1 cellular context compared by ENCODE assay signal in the genomic region with DNA sequence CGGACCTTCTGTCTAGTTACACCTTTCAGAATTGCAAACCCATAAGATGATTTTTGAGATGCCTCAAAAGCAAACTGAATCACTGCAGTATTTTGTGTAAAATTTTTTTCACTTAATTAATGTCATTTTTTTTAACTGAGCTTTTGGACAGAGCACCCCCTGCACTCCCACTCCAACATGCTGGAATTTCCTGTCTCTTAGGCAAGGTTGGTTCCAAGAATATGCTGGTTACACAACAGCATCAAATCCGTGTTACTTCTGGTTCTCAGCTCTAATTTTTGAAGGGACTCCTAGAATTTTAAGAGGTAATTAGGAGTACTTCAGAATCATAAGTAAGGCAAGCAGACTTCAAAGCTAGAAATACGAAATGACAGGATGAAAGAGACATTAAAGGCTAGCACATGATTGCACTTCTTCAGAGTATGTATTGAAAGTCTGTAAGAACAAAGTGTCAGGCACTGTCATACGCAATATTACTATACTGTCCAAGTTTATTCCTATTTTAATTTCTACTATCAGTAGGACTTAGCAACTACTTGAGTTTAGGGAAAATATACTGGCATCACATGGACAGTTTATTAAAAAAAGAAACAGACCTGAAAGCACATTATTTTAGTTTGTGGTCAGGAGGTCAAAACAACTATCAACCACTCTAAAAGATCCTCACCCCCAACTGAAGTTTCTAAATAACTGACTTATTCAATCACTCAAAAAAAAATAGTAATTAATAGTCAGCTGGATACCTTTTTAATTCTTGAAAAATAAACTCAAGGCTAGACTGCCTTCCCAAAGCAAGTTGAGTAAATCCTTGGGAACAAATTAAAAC.
TF ChIP-seq lines count a peak whose summit lies in the region.

No MANE protein-coding gene starts in this region.

TF ChIP-seq in GM12878, 131 proteins besides CTCF, POLR2A, EP300 and RAD21:
- TF ChIP-seq BCL11A (IDR thresholded peaks at IDR 0.05; ENCODE audit: low read depth, low read length) (no peak), POLR2AphosphoS5 (IDR thresholded peaks at IDR 0.05; ENCODE audit: low read length) (no peak), CBFB (IDR thresholded peaks at IDR 0.05; ENCODE audit: low read depth) (no peak), BMI1 (IDR thresholded peaks at IDR 0.05; ENCODE audit: borderline replicate concordance) (no peak), LARP7 (IDR thresholded peaks at IDR 0.05) (no peak), GATAD2B (conservative IDR thresholded peaks at IDR 0.05; ENCODE audit: low read depth) (no peak), ZSCAN29 (IDR thresholded peaks at IDR 0.05) (no peak), MEF2A (IDR thresholded peaks at IDR 0.05; ENCODE audit: insufficient read depth, low read depth, low read length) (peak; percentile 69; the same call in 1 of the 2 replicates), NR2F1 (conservative IDR thresholded peaks at IDR 0.05) (peak; percentile 79), NFIC (IDR thresholded peaks at IDR 0.05; ENCODE audit: low read depth, low read length) (peak; percentile 62), RUNX3 (IDR thresholded peaks at IDR 0.05; ENCODE audit: low read length) (peak; percentile 82), ZNF384 (IDR thresholded peaks at IDR 0.05; ENCODE audit: borderline replicate concordance, low read depth, low read length) (0 out of 2 replicates have a peak, but pooled peaks have one; percentile 34), CEBPZ (IDR thresholded peaks at IDR 0.05; ENCODE audit: low read depth, low read length) (no peak), MAX (IDR thresholded peaks at IDR 0.05; ENCODE audit: low read depth, low read length) (no peak), TCF7 (IDR thresholded peaks at IDR 0.05; ENCODE audit: borderline replicate concordance) (no peak), STAT3 (IDR thresholded peaks at IDR 0.05; ENCODE audit: low read depth, low read length) (no peak), PAX8 (IDR thresholded peaks at IDR 0.05) (no peak), ZNF622 (IDR thresholded peaks at IDR 0.05) (no peak), EED (IDR thresholded peaks at IDR 0.05; ENCODE audit: low read depth) (no peak), RAD51 (IDR thresholded peaks at IDR 0.05) (no peak), PAX5 (IDR thresholded peaks at IDR 0.05; ENCODE audit: borderline replicate concordance, low read depth, low read length) (no peak), E2F8 (IDR thresholded peaks at IDR 0.05; ENCODE audit: low read depth, partially characterized antibody) (no peak)
- TF ChIP-seq, protein P1, sequence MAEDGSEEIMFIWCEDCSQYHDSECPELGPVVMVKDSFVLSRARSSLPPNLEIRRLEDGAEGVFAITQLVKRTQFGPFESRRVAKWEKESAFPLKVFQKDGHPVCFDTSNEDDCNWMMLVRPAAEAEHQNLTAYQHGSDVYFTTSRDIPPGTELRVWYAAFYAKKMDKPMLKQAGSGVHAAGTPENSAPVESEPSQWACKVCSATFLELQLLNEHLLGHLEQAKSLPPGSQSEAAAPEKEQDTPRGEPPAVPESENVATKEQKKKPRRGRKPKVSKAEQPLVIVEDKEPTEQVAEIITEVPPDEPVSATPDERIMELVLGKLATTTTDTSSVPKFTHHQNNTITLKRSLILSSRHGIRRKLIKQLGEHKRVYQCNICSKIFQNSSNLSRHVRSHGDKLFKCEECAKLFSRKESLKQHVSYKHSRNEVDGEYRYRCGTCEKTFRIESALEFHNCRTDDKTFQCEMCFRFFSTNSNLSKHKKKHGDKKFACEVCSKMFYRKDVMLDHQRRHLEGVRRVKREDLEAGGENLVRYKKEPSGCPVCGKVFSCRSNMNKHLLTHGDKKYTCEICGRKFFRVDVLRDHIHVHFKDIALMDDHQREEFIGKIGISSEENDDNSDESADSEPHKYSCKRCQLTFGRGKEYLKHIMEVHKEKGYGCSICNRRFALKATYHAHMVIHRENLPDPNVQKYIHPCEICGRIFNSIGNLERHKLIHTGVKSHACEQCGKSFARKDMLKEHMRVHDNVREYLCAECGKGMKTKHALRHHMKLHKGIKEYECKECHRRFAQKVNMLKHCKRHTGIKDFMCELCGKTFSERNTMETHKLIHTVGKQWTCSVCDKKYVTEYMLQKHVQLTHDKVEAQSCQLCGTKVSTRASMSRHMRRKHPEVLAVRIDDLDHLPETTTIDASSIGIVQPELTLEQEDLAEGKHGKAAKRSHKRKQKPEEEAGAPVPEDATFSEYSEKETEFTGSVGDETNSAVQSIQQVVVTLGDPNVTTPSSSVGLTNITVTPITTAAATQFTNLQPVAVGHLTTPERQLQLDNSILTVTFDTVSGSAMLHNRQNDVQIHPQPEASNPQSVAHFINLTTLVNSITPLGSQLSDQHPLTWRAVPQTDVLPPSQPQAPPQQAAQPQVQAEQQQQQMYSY (CRISPR knock-in tag; IDR thresholded peaks at IDR 0.05): no peak
- TF ChIP-seq, protein P2, sequence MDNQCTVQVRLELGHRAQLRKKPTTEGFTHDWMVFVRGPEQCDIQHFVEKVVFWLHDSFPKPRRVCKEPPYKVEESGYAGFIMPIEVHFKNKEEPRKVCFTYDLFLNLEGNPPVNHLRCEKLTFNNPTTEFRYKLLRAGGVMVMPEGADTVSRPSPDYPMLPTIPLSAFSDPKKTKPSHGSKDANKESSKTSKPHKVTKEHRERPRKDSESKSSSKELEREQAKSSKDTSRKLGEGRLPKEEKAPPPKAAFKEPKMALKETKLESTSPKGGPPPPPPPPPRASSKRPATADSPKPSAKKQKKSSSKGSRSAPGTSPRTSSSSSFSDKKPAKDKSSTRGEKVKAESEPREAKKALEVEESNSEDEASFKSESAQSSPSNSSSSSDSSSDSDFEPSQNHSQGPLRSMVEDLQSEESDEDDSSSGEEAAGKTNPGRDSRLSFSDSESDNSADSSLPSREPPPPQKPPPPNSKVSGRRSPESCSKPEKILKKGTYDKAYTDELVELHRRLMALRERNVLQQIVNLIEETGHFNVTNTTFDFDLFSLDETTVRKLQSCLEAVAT (IDR thresholded peaks at IDR 0.05): peak; percentile 18; the same call in 1 of the 2 replicates
- TF ChIP-seq, protein P3, sequence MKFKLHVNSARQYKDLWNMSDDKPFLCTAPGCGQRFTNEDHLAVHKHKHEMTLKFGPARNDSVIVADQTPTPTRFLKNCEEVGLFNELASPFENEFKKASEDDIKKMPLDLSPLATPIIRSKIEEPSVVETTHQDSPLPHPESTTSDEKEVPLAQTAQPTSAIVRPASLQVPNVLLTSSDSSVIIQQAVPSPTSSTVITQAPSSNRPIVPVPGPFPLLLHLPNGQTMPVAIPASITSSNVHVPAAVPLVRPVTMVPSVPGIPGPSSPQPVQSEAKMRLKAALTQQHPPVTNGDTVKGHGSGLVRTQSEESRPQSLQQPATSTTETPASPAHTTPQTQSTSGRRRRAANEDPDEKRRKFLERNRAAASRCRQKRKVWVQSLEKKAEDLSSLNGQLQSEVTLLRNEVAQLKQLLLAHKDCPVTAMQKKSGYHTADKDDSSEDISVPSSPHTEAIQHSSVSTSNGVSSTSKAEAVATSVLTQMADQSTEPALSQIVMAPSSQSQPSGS (IDR thresholded peaks at IDR 0.05; ENCODE audit: low read length): peak; percentile 37; the same call in 1 of the 2 replicates
- TF ChIP-seq, protein P4, sequence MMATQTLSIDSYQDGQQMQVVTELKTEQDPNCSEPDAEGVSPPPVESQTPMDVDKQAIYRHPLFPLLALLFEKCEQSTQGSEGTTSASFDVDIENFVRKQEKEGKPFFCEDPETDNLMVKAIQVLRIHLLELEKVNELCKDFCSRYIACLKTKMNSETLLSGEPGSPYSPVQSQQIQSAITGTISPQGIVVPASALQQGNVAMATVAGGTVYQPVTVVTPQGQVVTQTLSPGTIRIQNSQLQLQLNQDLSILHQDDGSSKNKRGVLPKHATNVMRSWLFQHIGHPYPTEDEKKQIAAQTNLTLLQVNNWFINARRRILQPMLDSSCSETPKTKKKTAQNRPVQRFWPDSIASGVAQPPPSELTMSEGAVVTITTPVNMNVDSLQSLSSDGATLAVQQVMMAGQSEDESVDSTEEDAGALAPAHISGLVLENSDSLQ (IDR thresholded peaks at IDR 0.05): no peak
